Comparison of ENCODE assay signal across 1 cellular context in the genomic region with DNA sequence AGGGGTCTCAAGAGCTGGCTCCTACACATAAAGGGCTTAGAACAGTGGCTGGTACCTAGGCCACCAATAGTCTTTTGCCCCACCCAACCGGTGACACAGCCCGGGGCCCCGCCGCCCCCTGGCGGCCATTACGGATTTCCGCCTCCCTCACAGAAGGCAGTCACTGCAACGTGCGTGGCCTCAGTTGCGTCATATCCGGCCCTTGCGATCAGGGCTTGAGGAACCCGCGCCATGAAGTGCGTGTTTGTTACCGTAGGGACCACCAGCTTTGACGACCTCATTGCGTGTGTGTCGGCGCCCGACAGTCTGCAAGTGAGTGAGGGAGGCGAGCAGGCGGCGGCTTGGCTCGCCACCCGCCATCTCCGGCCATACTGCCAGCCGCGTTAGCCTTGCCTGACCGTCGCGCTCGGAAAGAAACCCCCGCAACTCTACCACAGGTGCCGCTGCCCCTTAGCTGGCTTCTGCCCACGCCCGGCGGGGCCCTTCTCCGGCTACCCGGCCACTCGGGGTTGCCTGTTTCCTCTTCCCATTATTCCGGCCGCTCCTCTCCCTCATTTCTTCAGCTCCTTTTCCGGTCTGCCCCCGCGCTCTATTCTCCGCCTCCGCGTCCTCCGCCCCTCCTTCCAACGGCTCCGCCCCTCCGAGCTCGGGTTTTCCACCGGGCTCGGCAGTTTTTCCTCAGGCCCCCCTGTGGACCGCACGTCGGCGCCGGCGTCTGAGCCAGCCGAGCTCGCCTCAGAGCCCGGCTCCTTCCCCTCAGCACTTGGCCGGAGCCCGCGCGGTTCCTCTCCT.
A peak's percentile ranks its signal among the peaks of the same experiment; 100 is the strongest.
TF ChIP-seq lines count a peak whose summit lies in the region.

Gene ALG13, plus strand, starts transcription at position 183 of the 792 bp plus-strand sequence. Its CDS starts 49 bp downstream, at position 232.

TF ChIP-seq in HepG2, 621 proteins besides CTCF, POLR2A, EP300 and RAD21 (continued from another document and continues in another):
- TF ChIP-seq, protein P1, sequence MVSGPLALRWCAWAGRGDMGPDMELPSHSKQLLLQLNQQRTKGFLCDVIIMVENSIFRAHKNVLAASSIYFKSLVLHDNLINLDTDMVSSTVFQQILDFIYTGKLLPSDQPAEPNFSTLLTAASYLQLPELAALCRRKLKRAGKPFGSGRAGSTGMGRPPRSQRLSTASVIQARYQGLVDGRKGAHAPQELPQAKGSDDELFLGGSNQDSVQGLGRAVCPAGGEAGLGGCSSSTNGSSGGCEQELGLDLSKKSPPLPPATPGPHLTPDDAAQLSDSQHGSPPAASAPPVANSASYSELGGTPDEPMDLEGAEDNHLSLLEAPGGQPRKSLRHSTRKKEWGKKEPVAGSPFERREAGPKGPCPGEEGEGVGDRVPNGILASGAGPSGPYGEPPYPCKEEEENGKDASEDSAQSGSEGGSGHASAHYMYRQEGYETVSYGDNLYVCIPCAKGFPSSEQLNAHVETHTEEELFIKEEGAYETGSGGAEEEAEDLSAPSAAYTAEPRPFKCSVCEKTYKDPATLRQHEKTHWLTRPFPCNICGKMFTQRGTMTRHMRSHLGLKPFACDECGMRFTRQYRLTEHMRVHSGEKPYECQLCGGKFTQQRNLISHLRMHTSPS (CRISPR knock-in tag; IDR thresholded peaks at IDR 0.05; ENCODE audit: low read depth), result no peak
- TF ChIP-seq CHCHD3 (CRISPR knock-in tag; IDR thresholded peaks at IDR 0.05) (no peak), POGZ (CRISPR knock-in tag; IDR thresholded peaks at IDR 0.05) (peak; percentile 80), CHD4 (IDR thresholded peaks at IDR 0.05; ENCODE audit: borderline replicate concordance, low read length) (no peak), SAP130 (CRISPR knock-in tag; IDR thresholded peaks at IDR 0.05; ENCODE audit: low read depth) (peak; percentile 39), ZSCAN31 (CRISPR knock-in tag; IDR thresholded peaks at IDR 0.05; ENCODE audit: low read depth) (peak; percentile 54; the same call in 1 of the 2 replicates), ASH2L (IDR thresholded peaks at IDR 0.05; ENCODE audit: insufficient read length, low read depth, low read length) (peak; percentile 64), BRF2 (CRISPR knock-in tag; IDR thresholded peaks at IDR 0.05) (0 out of 2 replicates have a peak, but pooled peaks have one; percentile 41), ZNF768 (CRISPR knock-in tag; IDR thresholded peaks at IDR 0.05) (0 out of 2 replicates have a peak, but pooled peaks have one; percentile 18), ZMYM4 (CRISPR knock-in tag; IDR thresholded peaks at IDR 0.05) (peak; percentile 90), KLF16 (CRISPR knock-in tag; IDR thresholded peaks at IDR 0.05) (0 out of 4 replicates have a peak, but pooled peaks of 1 of the 2 experiments have one; percentile 22), ZNF616 (CRISPR knock-in tag; IDR thresholded peaks at IDR 0.05; ENCODE audit: low read depth) (0 out of 2 replicates have a peak, but pooled peaks have one; percentile 39), CBX1 (IDR thresholded peaks at IDR 0.05; ENCODE audit: low read depth) (peak; percentile 64), NAIF1 (CRISPR knock-in tag; IDR thresholded peaks at IDR 0.05; ENCODE audit: borderline replicate concordance) (peak; percentile 62), LCORL (IDR thresholded peaks at IDR 0.05) (no peak), LCORL (CRISPR knock-in tag; IDR thresholded peaks at IDR 0.05) (peak; percentile 53), FOXP4 (CRISPR knock-in tag; IDR thresholded peaks at IDR 0.05) (peak; percentile 40; the same call in 1 of the 2 replicates), ZFP90 (CRISPR knock-in tag; IDR thresholded peaks at IDR 0.05; ENCODE audit: borderline replicate concordance) (peak; percentile 43; the same call in 1 of the 2 replicates), ZNF281 (CRISPR knock-in tag; IDR thresholded peaks at IDR 0.05; ENCODE audit: borderline replicate concordance) (peak; percentile 20; the same call in 1 of the 2 replicates), PHF8 (CRISPR knock-in tag; IDR thresholded peaks at IDR 0.05) (peak; percentile 80), ATF7-NPFF (CRISPR knock-in tag; IDR thresholded peaks at IDR 0.05; ENCODE audit: low read depth) (0 out of 2 replicates have a peak, but pooled peaks have one; percentile 38), ATF3 (CRISPR knock-in tag; IDR thresholded peaks at IDR 0.05) (peak; percentile 75), THAP11 (CRISPR knock-in tag; IDR thresholded peaks at IDR 0.05) (peak; percentile 69; the same call in 1 of the 2 replicates), PRDM10 (CRISPR knock-in tag; IDR thresholded peaks at IDR 0.05; ENCODE audit: low read depth) (0 out of 2 replicates have a peak, but pooled peaks have one; percentile 32), GMEB1 (CRISPR knock-in tag; IDR thresholded peaks at IDR 0.05; ENCODE audit: borderline replicate concordance) (peak; percentile 76; the same call in 1 of the 2 replicates), ZNF678 (CRISPR knock-in tag; IDR thresholded peaks at IDR 0.05) (0 out of 2 replicates have a peak, but pooled peaks have one; percentile 25)
- TF ChIP-seq, protein P2, sequence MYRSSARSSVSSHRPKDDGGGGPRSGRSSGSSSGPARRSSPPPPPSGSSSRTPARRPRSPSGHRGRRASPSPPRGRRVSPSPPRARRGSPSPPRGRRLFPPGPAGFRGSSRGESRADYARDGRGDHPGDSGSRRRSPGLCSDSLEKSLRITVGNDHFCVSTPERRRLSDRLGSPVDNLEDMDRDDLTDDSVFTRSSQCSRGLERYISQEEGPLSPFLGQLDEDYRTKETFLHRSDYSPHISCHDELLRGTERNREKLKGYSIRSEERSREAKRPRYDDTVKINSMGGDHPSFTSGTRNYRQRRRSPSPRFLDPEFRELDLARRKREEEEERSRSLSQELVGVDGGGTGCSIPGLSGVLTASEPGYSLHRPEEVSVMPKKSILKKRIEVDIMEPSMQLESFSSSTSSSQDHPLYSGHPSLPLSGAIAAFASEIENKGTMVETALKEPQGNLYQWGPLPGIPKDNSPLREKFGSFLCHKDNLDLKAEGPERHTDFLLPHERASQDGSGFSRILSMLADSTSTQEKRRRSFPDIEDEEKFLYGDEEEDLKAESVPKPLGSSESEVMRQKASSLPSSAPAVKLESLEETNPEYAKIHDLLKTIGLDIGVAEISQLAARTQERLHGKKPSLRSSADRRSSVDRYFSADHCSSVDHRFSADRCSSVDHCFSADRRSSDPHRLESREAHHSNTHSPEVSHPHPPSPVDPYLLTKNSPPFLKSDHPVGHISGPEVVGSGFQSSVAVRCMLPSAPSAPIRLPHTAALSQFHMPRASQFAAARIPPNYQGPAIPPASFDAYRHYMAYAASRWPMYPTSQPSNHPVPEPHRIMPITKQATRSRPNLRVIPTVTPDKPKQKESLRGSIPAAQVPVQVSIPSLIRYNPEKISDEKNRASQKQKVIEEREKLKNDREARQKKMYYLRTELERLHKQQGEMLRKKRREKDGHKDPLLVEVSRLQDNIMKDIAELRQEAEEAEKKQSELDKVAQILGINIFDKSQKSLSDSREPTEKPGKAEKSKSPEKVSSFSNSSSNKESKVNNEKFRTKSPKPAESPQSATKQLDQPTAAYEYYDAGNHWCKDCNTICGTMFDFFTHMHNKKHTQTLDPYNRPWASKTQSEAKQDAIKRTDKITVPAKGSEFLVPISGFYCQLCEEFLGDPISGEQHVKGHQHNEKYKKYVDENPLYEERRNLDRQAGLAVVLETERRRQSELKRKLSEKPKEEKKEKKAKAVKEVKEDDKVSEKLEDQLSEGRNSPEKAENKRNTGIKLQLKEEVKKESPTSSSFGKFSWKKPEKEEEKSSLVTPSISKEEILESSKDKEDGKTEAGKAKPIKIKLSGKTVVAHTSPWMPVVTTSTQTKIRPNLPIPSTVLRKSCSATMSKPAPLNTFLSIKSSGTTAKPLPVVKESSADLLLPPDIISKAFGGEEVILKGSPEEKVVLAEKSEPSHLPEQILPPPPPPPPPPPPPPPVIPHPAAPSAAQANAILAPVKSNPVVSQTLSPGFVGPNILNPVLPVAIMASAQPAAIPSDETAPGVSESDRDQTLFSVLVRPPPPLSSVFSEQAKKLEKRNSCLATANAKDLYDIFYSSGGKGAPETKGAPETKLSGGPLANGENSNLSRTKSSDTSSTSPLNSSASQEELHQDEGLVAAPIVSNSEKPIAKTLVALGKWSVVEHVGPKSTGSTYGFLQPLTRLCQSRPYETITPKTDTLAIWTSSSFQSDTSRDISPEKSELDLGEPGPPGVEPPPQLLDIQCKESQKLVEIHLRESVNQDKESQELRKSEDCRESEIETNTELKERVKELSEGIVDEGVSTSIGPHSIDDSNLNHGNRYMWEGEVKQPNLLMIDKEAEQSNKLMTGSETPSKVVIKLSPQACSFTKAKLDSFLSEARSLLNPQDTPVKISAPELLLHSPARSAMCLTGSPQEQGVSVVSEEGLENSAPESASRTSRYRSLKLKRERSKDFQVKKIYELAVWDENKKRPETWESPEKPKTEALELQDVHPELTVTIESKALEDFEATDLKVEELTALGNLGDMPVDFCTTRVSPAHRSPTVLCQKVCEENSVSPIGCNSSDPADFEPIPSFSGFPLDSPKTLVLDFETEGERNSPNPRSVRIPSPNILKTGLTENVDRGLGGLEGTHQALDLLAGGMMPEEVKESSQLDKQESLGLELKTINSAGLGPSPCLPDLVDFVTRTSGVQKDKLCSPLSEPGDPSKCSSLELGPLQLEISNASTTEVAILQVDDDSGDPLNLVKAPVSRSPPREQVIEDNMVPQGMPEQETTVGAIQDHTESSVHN (CRISPR knock-in tag; IDR thresholded peaks at IDR 0.05), result no peak
